Comparison of ENCODE assay signal across 9 cellular contexts in genomic region chr6:340991-341827, GRCh38. TPM values are rescaled to one million over a fixed set of nuclear protein-coding genes. Genes with fewer than 3 reads are reported as not detected.
DNase-seq lines count a peak whose midpoint lies in the region; ATAC-seq and TF ChIP-seq lines count a peak whose summit lies in the region.
"Had no signal": no experiment of that assay in that cellular context is flagged by ENCODE, and none has a peak within 500 bp of the region (broad histone marks: within the 10 kb centered on the region; RNA-seq: fewer than 3 reads in every experiment).

No MANE protein-coding gene starts in this region.

- peak overlapping the region; percentile 73 for H3K27ac Mint-ChIP-seq in activated CD8-positive, alpha-beta T cell treated with anti-CD3 and anti-CD28 coated beads, Interleukin-2, amount 10 ng/mL, durations not matched to agents 7 days and 5 days
- H3K27ac Mint-ChIP-seq in natural killer cell treated with Interleukin-12 subunit alpha and Interleukin-12 subunit beta and Interleukin-15 and Interleukin-18, amount 100 ng/mL, for 72 hours = peak overlapping the region; percentile 53 to 75
- no peak overlapping the region for H3K27ac Mint-ChIP-seq in CD4-positive, alpha-beta T cell

- CTCF ChIA-PET in activated CD8-positive, alpha-beta T cell treated with anti-CD3 and anti-CD28 coated beads, Interleukin-2, amount 10 ng/mL, durations not matched to agents 7 days and 5 days (lab: Charles Lee) = interaction anchor here (0.8 to 4.7 kb wide), 5 partner anchors 9 to 151 kb away, joined by 3 to 28 read pairs (median 5); no protein-coding TSS in a partner anchor
- CTCF ChIA-PET in CD4-positive, alpha-beta T cell (lab: Charles Lee) = interaction anchor here (0.6 to 1.2 kb wide), 2 partner anchors 9 to 10 kb away, joined by 3 read pairs; no protein-coding TSS in a partner anchor

- peaks cover 87% of the 10 kb centered on the region for H3K4me1 Mint-ChIP-seq in activated CD8-positive, alpha-beta T cell treated with anti-CD3 and anti-CD28 coated beads, Interleukin-2, amount 10 ng/mL, durations not matched to agents 7 days and 5 days (ENCODE audit: low read depth)
- H3K4me1 Mint-ChIP-seq in natural killer cell treated with Interleukin-12 subunit alpha and Interleukin-12 subunit beta and Interleukin-15 and Interleukin-18, amount 100 ng/mL, for 72 hours (ENCODE audit: low read depth in 2 of 2) = peaks cover 55 to 60% of the 10 kb centered on the region in 2 donors
- peaks cover 44% of the 10 kb centered on the region for H3K4me1 Mint-ChIP-seq in CD4-positive, alpha-beta T cell (ENCODE audit: low read depth)

- H3K4me1 ChIP-seq in ascending aorta = no peaks in the 10 kb centered on the region

- H3K36me3 Mint-ChIP-seq in activated CD8-positive, alpha-beta T cell treated with anti-CD3 and anti-CD28 coated beads, Interleukin-2, amount 10 ng/mL, durations not matched to agents 7 days and 5 days (ENCODE audit: low read depth) = peaks cover 7% of the 10 kb centered on the region
- no peaks in the 10 kb centered on the region for H3K36me3 Mint-ChIP-seq in natural killer cell treated with Interleukin-12 subunit alpha and Interleukin-12 subunit beta and Interleukin-15 and Interleukin-18, amount 100 ng/mL, for 72 hours
- H3K36me3 Mint-ChIP-seq in CD4-positive, alpha-beta T cell (ENCODE audit: low read depth) = peaks cover 8% of the 10 kb centered on the region

- no peak for TF ChIP-seq CTCF in CD4-positive, alpha-beta T cell (IDR thresholded peaks at IDR 0.05)
- no peak for TF ChIP-seq CTCF in ascending aorta (IDR thresholded peaks at IDR 0.05)

- H3K27me3 Mint-ChIP-seq in activated CD8-positive, alpha-beta T cell treated with anti-CD3 and anti-CD28 coated beads, Interleukin-2, amount 10 ng/mL, durations not matched to agents 7 days and 5 days (ENCODE audit: low read depth) = no peaks in the 10 kb centered on the region
- no peaks in the 10 kb centered on the region for H3K27me3 Mint-ChIP-seq in natural killer cell treated with Interleukin-12 subunit alpha and Interleukin-12 subunit beta and Interleukin-15 and Interleukin-18, amount 100 ng/mL, for 72 hours
- H3K27me3 Mint-ChIP-seq in CD4-positive, alpha-beta T cell = no peaks in the 10 kb centered on the region

- no peaks in the 10 kb centered on the region for H3K27me3 ChIP-seq in CD4-positive, alpha-beta T cell (ENCODE audit: control insufficient read depth, insufficient read depth, low read length)
- H3K27me3 ChIP-seq in ascending aorta = no peaks in the 10 kb centered on the region

- H3K4me3 ChIP-seq in ascending aorta = no peak overlapping the region

- H3K9me3 Mint-ChIP-seq in activated CD8-positive, alpha-beta T cell treated with anti-CD3 and anti-CD28 coated beads, Interleukin-2, amount 10 ng/mL, durations not matched to agents 7 days and 5 days (ENCODE audit: insufficient read depth) = no peaks in the 10 kb centered on the region
- H3K9me3 Mint-ChIP-seq in natural killer cell treated with Interleukin-12 subunit alpha and Interleukin-12 subunit beta and Interleukin-15 and Interleukin-18, amount 100 ng/mL, for 72 hours = no peaks in the 10 kb centered on the region
- H3K9me3 Mint-ChIP-seq in CD4-positive, alpha-beta T cell = no peaks in the 10 kb centered on the region

- H3K27ac ChIP-seq in CD4-positive, alpha-beta T cell (ENCODE audit: low read depth, low read length) = no peak overlapping the region
- H3K27ac ChIP-seq in ascending aorta = no peak overlapping the region

- no peak overlapping the region for H3K4me3 Mint-ChIP-seq in activated CD8-positive, alpha-beta T cell treated with anti-CD3 and anti-CD28 coated beads, Interleukin-2, amount 10 ng/mL, durations not matched to agents 7 days and 5 days
- H3K4me3 Mint-ChIP-seq in natural killer cell treated with Interleukin-12 subunit alpha and Interleukin-12 subunit beta and Interleukin-15 and Interleukin-18, amount 100 ng/mL, for 72 hours = peak overlapping the region; percentile 78
- no peak overlapping the region for H3K4me3 Mint-ChIP-seq in CD4-positive, alpha-beta T cell

- ATAC-seq in GM18520 (IDR thresholded peaks at IDR 0.05; ENCODE audit: unreplicated experiment) (peak; percentile 21), HG02623 (IDR thresholded peaks at IDR 0.05; ENCODE audit: unreplicated experiment) (peak; percentile 34), GM18870 (IDR thresholded peaks at IDR 0.05; ENCODE audit: unreplicated experiment) (no peak)
- no peak for ATAC-seq in activated CD8-positive, alpha-beta T cell treated with anti-CD3 and anti-CD28 coated beads, Interleukin-2, amount 10 ng/mL, durations not matched to agents 7 days and 5 days
- ATAC-seq in natural killer cell treated with Interleukin-12 subunit alpha and Interleukin-12 subunit beta and Interleukin-15 and Interleukin-18, amount 100 ng/mL, for 72 hours = peak; percentile 40 to 43
- no peak for ATAC-seq in CD4-positive, alpha-beta T cell (ENCODE audit: poor library complexity)

- DNase-seq in activated CD8-positive, alpha-beta T cell treated with anti-CD3 and anti-CD28 coated beads, Interleukin-2, amount 10 ng/mL, durations not matched to agents 7 days and 5 days = no peak
- no peak for DNase-seq in natural killer cell treated with Interleukin-12 subunit alpha and Interleukin-12 subunit beta and Interleukin-15 and Interleukin-18, amount 100 ng/mL, for 72 hours (ENCODE audit: low spot score)
- no peak for DNase-seq in CD4-positive, alpha-beta T cell
- no peak for DNase-seq in NK-92 treated with Interleukin-12 subunit alpha and Interleukin-12 subunit beta, amount 100 ng/mL, for 24 hours (lab: John Stamatoyannopoulos, UW)
- DNase-seq in ascending aorta (ENCODE audit: low spot score in 2 of 2) = no peak
- DNase-seq: stimulated activated CD4-positive, alpha-beta T cell treated with anti-CD3 and anti-CD28 coated beads, Interleukin-12 subunit alpha, Interleukin-12 subunit beta, amount 100 ng/mL, for 4 hours had no signal

- no peaks in the 10 kb centered on the region for H3K9me3 ChIP-seq in CD4-positive, alpha-beta T cell (ENCODE audit: control insufficient read depth, low read length)
- no peaks in the 10 kb centered on the region for H3K9me3 ChIP-seq in ascending aorta

- intact Hi-C loops in CD4-positive, alpha-beta T cell (cut with DNase I, micrococcal nuclease) = no loop called here
- intact Hi-C loops in ascending aorta (cut with DNase I) = no loop called here

- H3K36me3 ChIP-seq in ascending aorta = no peaks in the 10 kb centered on the region

- POLR2A ChIA-PET in activated CD8-positive, alpha-beta T cell treated with anti-CD3 and anti-CD28 coated beads, Interleukin-2, amount 10 ng/mL, durations not matched to agents 7 days and 5 days (lab: Charles Lee) = interaction anchor here (0.6 to 5.8 kb wide), 5 partner anchors 44 to 208 kb away, joined by 3 to 80 read pairs (median 3); partner anchors contain the start of genes DUSP22 and IRF4
- POLR2A ChIA-PET in CD4-positive, alpha-beta T cell (lab: Charles Lee) = interaction anchor here (1.4 kb wide), 1 partner anchor 8 kb away, joined by 4 read pairs; no protein-coding TSS in a partner anchor

RNA-seq across cellular contexts. Expression of gene DUSP22, which starts 48.9 kb away (rescaled TPM):
- 10 to 100 TPM; 32.6 to 33.2 TPM for total RNA-seq in activated CD8-positive, alpha-beta T cell treated with anti-CD3 and anti-CD28 coated beads, Interleukin-2, amount 10 ng/mL, durations not matched to agents 7 days and 5 days
- total RNA-seq in natural killer cell treated with Interleukin-12 subunit alpha and Interleukin-12 subunit beta and Interleukin-15 and Interleukin-18, amount 100 ng/mL, for 72 hours = 10 to 100 TPM; 45.2 to 45.3 TPM
- 10 to 100 TPM; 25.4 to 26.3 TPM for total RNA-seq in CD4-positive, alpha-beta T cell
- total RNA-seq in ascending aorta = 216 TPM

RNA-seq across cellular contexts. Expression of gene IRF4, which starts 50.3 kb away (rescaled TPM):
- 10 to 100 TPM; 91.2 to 95.2 TPM for total RNA-seq in activated CD8-positive, alpha-beta T cell treated with anti-CD3 and anti-CD28 coated beads, Interleukin-2, amount 10 ng/mL, durations not matched to agents 7 days and 5 days
- 100 to 1,000 TPM; 112 to 388 TPM for total RNA-seq in natural killer cell treated with Interleukin-12 subunit alpha and Interleukin-12 subunit beta and Interleukin-15 and Interleukin-18, amount 100 ng/mL, for 72 hours
- total RNA-seq in CD4-positive, alpha-beta T cell = 10 to 100 TPM; 16.9 to 20.8 TPM
- total RNA-seq in ascending aorta = 1.3 TPM

Comparison
In these comparisons a context has a peak if more than half of its experiments do, and no peak if none do; other contexts are left out.
1. ATAC-seq: peak in GM18520 (single experiment), HG02623 (single experiment) and natural killer cell treated with Interleukin-12 subunit alpha and Interleukin-12 subunit beta and Interleukin-15 and Interleukin-18, amount 100 ng/mL, for 72 hours (2 of 2); none in activated CD8-positive, alpha-beta T cell treated with anti-CD3 and anti-CD28 coated beads, Interleukin-2, amount 10 ng/mL, durations not matched to agents 7 days and 5 days (single experiment), GM18870 (single experiment) and CD4-positive, alpha-beta T cell (single experiment).
2. RNA of gene IRF4, which starts 50.3 kb away (total RNA-seq): 112 to 388 TPM in natural killer cell treated with Interleukin-12 subunit alpha and Interleukin-12 subunit beta and Interleukin-15 and Interleukin-18, amount 100 ng/mL, for 72 hours and 91.2 to 95.2 TPM in activated CD8-positive, alpha-beta T cell treated with anti-CD3 and anti-CD28 coated beads, Interleukin-2, amount 10 ng/mL, durations not matched to agents 7 days and 5 days; 16.9 to 20.8 TPM in CD4-positive, alpha-beta T cell and 1.3 TPM in ascending aorta (single experiment); every median in the first group is over 4 times any median in the second.